9 cellular contexts compared by ENCODE assay signal in the genomic region with DNA sequence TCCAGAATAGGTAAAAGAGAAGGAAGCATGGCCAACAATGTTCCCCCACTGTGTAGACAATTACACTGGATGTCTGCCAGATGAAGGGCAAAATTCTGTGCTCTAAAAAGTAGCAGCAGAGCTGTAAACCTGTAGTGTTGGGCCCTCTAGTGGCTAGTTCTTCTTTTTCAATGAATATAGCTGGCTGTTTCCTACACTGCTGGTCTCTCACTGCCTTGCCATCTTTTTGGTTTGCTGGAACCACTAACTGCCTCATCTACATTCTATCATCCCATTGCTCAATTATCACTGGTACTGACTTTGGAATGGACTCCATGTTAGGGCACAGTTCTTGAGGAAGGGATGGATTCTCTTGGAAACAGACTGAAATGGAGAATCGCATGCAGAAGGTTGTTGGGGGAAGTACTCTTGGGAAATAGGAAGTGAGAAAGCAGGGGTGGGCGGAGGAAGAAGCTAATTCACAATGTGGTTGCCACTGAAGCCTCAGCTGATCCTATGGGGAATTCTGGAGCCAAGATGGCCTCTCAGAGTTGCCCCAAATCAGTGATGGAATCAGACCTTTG. TPM values are rescaled to one million over a fixed set of nuclear protein-coding genes. Genes with fewer than 3 reads are reported as not detected.
A peak's percentile ranks its signal among the peaks of the same experiment; 100 is the strongest.
DNase-seq lines count a peak whose midpoint lies in the region; ATAC-seq, FAIRE-seq and TF ChIP-seq lines count a peak whose summit lies in the region.
"Had no signal": no experiment of that assay in that cellular context is flagged by ENCODE, and none has a peak within 500 bp of the region (broad histone marks: within the 10 kb centered on the region; RNA-seq: fewer than 3 reads in every experiment).

No MANE protein-coding gene starts in this region.

- DNase-seq in COR-L47 (lab: John Stamatoyannopoulos, UW) (peak; percentile 94), NCI-H1105 treated with DMSO at 0.1 percent for 48 hours (lab: John Stamatoyannopoulos, UW) (peak; percentile 89), SJCRH30 (peak; percentile 63 to 84), ascending aorta (ENCODE audit: low spot score in 2 of 2) (peak in 1 of 2 donors; percentile 71), hepatic stellate cell (ENCODE audit: low spot score) (peak; percentile 51), small intestine (peak; percentile 78)

- no peak overlapping the region for H3K4me3 ChIP-seq in SJCRH30
- no peak overlapping the region for H3K4me3 ChIP-seq in ascending aorta
- H3K4me3 ChIP-seq in small intestine (ENCODE audit: low read depth in 1 of 2, low read length in 2 of 2) = no peak overlapping the region

- H3K4me1 ChIP-seq in SJCRH30 (peaks cover 16% of the 10 kb centered on the region), ascending aorta (no peaks in the 10 kb centered on the region), small intestine (ENCODE audit: control insufficient read depth in 2 of 2, insufficient read depth in 1 of 2, low read depth in 1 of 2, low read length in 1 of 2) (peaks cover 0 to under 1% of the 10 kb centered on the region in 2 donors)

- TF ChIP-seq CTCF in ascending aorta (IDR thresholded peaks at IDR 0.05) = peak; percentile 61 to 88 (median 73)

- no peaks in the 10 kb centered on the region for H3K9me3 ChIP-seq in SJCRH30 (replicated peaks)
- H3K9me3 ChIP-seq in ascending aorta = no peaks in the 10 kb centered on the region
- H3K9me3 ChIP-seq in small intestine (ENCODE audit: control insufficient read depth, low read depth) = no peaks in the 10 kb centered on the region

- H3K36me3 ChIP-seq in SJCRH30 = no peaks in the 10 kb centered on the region
- no peaks in the 10 kb centered on the region for H3K36me3 ChIP-seq in ascending aorta
- no peaks in the 10 kb centered on the region for H3K36me3 ChIP-seq in small intestine (ENCODE audit: control insufficient read depth in 2 of 2, insufficient read depth in 2 of 2, low read length in 2 of 2)

- H3K27ac ChIP-seq in SJCRH30 (no peak overlapping the region), ascending aorta (no peak overlapping the region), small intestine (ENCODE audit: low read depth in 1 of 2, low read length in 1 of 2) (no peak overlapping the region)

- intact Hi-C loops in ascending aorta (cut with DNase I) = loop anchor here (1.0 kb wide), 2 partner anchors 61 to 194 kb away; no protein-coding TSS in a partner anchor

- ATAC-seq in GM21619 (IDR thresholded peaks at IDR 0.05; ENCODE audit: unreplicated experiment) (peak; percentile 58), HG02938 (IDR thresholded peaks at IDR 0.05; ENCODE audit: unreplicated experiment) (no peak)

- 54 to 95% (median 90%) methylated on average over 2 of the region's 2 CpGs for WGBS in small intestine, 3 donors

- FAIRE-seq in small intestine (lab: Jason Lieb, UNC) = no peak

- H3K27me3 ChIP-seq in SJCRH30 = no peaks in the 10 kb centered on the region
- no peaks in the 10 kb centered on the region for H3K27me3 ChIP-seq in ascending aorta
- H3K27me3 ChIP-seq in small intestine (ENCODE audit: control insufficient read depth in 2 of 2, insufficient read depth in 2 of 2, low read length in 2 of 2) = no peaks in the 10 kb centered on the region

RNA-seq across cellular contexts. Expression of a gene that starts 17.9 kb away (rescaled TPM):
- total RNA-seq in SJCRH30 (2014; rRNA removed; shearing (Covaris generic)) = not detected in 2 replicates
- total RNA-seq in ascending aorta = not detected
- polyA plus RNA-seq in small intestine = 10 to 100 TPM; 17.0 to 88.4 (median 30.0) TPM
- total RNA-seq: activated CD8-positive, alpha-beta memory T cell treated with anti-CD3 and anti-CD28 coated beads for 36 hours had no signal

RNA-seq across cellular contexts. Expression of a gene that starts 44.1 kb away (rescaled TPM):
- 2.6 and 5.1 TPM in 2 replicates for total RNA-seq in SJCRH30 (2014; rRNA removed; shearing (Covaris generic))
- total RNA-seq in ascending aorta = not detected
- polyA plus RNA-seq in small intestine = 10 to 100 TPM in 1 of 3 donors, 1 to 10 TPM in 2; 4.9 to 11.1 (median 8.8) TPM

RNA-seq across cellular contexts. Expression of a gene that starts 51.2 kb away (rescaled TPM):
- total RNA-seq in SJCRH30 (2014; rRNA removed; shearing (Covaris generic)) = 7.5 and 9.0 TPM in 2 replicates
- total RNA-seq in ascending aorta = 8.4 TPM
- 1 to 10 TPM in 1 of 3 donors, under 1 TPM in 2; 0.45 to 3.1 (median 0.81) TPM for polyA plus RNA-seq in small intestine
